ENCODE assay signal across 25 cellular contexts in genomic region chr3:127532561-127533203, GRCh38.
"Had no signal": no experiment of that assay in that cellular context is flagged by ENCODE, and none has a peak within 500 bp of the region (broad histone marks: within the 10 kb centered on the region; RNA-seq: fewer than 3 reads in every experiment).

No MANE protein-coding gene starts in this region.

- H3K4me1 ChIP-seq: ascending aorta, parathyroid adenoma had no signal

- H3K9ac ChIP-seq: parathyroid adenoma had no signal

- ATAC-seq: left ventricle myocardium superior, right cardiac atrium had no signal

- H3K4me3 ChIP-seq: ascending aorta, cardiac muscle cell, esophagus squamous epithelium had no signal

- H3K4me3 Mint-ChIP-seq: activated B cell treated with CpG ODN at 0.5 μM for 24 hours; activated naive CD4-positive, alpha-beta T cell treated with anti-CD3 and anti-CD28 coated beads, Interleukin-2, amount 10 ng/mL, durations not matched to agents 7 days and 5 days; activated naive CD8-positive, alpha-beta T cell treated with anti-CD3 and anti-CD28 coated beads, Interleukin-2, amount 10 ng/mL, durations not matched to agents 7 days and 5 days; brain; mesothelial cell of epicardium; nephron progenitor cell; stimulated activated naive CD8-positive, alpha-beta T cell treated with anti-CD3 and anti-CD28 coated beads, Interleukin-15, Interleukin-2, amounts not matched to agents 100 ng/mL and 50 ng/mL, for 24 hours; T-helper 2 cell treated with Interferon-gamma antibody and Interleukin-4, amounts not matched to agents 5 μg/mL and 100 μg/mL, for 36 hours; type B pancreatic cell had no signal

- H3K36me3 Mint-ChIP-seq: activated naive CD4-positive, alpha-beta T cell treated with anti-CD3 and anti-CD28 coated beads, Interleukin-2, amount 10 ng/mL, durations not matched to agents 7 days and 5 days; activated naive CD8-positive, alpha-beta T cell treated with anti-CD3 and anti-CD28 coated beads, Interleukin-2, amount 10 ng/mL, durations not matched to agents 7 days and 5 days; mesothelial cell of epicardium; naive B cell; type B pancreatic cell had no signal

- H3K27ac Mint-ChIP-seq: activated B cell treated with CpG ODN at 0.5 μM for 24 hours; activated naive CD4-positive, alpha-beta T cell treated with anti-CD3 and anti-CD28 coated beads, Interleukin-2, amount 10 ng/mL, durations not matched to agents 7 days and 5 days; activated naive CD8-positive, alpha-beta T cell treated with anti-CD3 and anti-CD28 coated beads, Interleukin-2, amount 10 ng/mL, durations not matched to agents 7 days and 5 days; mesothelial cell of epicardium; nephron progenitor cell; stimulated activated naive CD8-positive, alpha-beta T cell treated with anti-CD3 and anti-CD28 coated beads, Interleukin-15, Interleukin-2, amounts not matched to agents 100 ng/mL and 50 ng/mL, for 24 hours; T-helper 2 cell treated with Interferon-gamma antibody and Interleukin-4, amounts not matched to agents 5 μg/mL and 100 μg/mL, for 36 hours; type B pancreatic cell had no signal

- H3K36me3 ChIP-seq: ascending aorta, cardiac muscle cell, esophagus squamous epithelium had no signal

- H3K27me3 ChIP-seq: ascending aorta, cardiac muscle cell had no signal

- H3K9me3 ChIP-seq: ascending aorta, esophagus squamous epithelium had no signal

- H2AFZ ChIP-seq: parathyroid adenoma had no signal

- H3K27ac ChIP-seq: ascending aorta, cardiac muscle cell, epithelial cell of prostate, esophagus squamous epithelium, parathyroid adenoma had no signal

- H3K4me1 Mint-ChIP-seq: activated naive CD4-positive, alpha-beta T cell treated with anti-CD3 and anti-CD28 coated beads, Interleukin-2, amount 10 ng/mL, durations not matched to agents 7 days and 5 days; activated naive CD8-positive, alpha-beta T cell treated with anti-CD3 and anti-CD28 coated beads, Interleukin-2, amount 10 ng/mL, durations not matched to agents 7 days and 5 days had no signal

- H3K79me2 ChIP-seq: parathyroid adenoma had no signal

- DNase-seq: activated B cell treated with CpG ODN at 0.5 μM for 24 hours; activated CD4-positive, alpha-beta T cell treated with anti-CD3 and anti-CD28 coated beads, Interleukin-2, amount 50 U/mL, for 1 hour; activated gamma-delta T cell; activated naive CD4-positive, alpha-beta T cell treated with anti-CD3 and anti-CD28 coated beads, Interleukin-2, amount 10 ng/mL, durations not matched to agents 7 days and 5 days; activated naive CD8-positive, alpha-beta T cell treated with anti-CD3 and anti-CD28 coated beads, Interleukin-2, amount 10 ng/mL, durations not matched to agents 7 days and 5 days; activated T-cell treated with anti-CD3 and anti-CD28 coated beads for 4 hours; esophagus squamous epithelium; foreskin melanocyte; left ventricle myocardium superior; mammary epithelial cell; naive B cell; nephron progenitor cell; right cardiac atrium; stimulated activated CD4-positive, alpha-beta T cell treated with anti-CD3 and anti-CD28 coated beads, Interleukin-12 subunit alpha, Interleukin-12 subunit beta, amount 100 ng/mL, for 4 hours; stimulated activated CD4-positive, alpha-beta T cell treated with anti-CD3 and anti-CD28 coated beads, Interleukin-4, amount 100 ng/mL, for 1 hour; T-helper 1 cell had no signal

- H3K9me3 Mint-ChIP-seq: activated B cell treated with CpG ODN at 0.5 μM for 24 hours; activated naive CD4-positive, alpha-beta T cell treated with anti-CD3 and anti-CD28 coated beads, Interleukin-2, amount 10 ng/mL, durations not matched to agents 7 days and 5 days; activated naive CD8-positive, alpha-beta T cell treated with anti-CD3 and anti-CD28 coated beads, Interleukin-2, amount 10 ng/mL, durations not matched to agents 7 days and 5 days; T-helper 2 cell treated with Interferon-gamma antibody and Interleukin-4, amounts not matched to agents 5 μg/mL and 100 μg/mL, for 36 hours; type B pancreatic cell had no signal
